ENCODE assay signal across 9 cellular contexts in genomic region chr4:68373513-68373912, GRCh38. TPM values are rescaled to one million over a fixed set of nuclear protein-coding genes. Genes with fewer than 3 reads are reported as not detected.
DNase-seq lines count a peak whose midpoint lies in the region; ATAC-seq, FAIRE-seq and TF ChIP-seq lines count a peak whose summit lies in the region.
"Had no signal": no experiment of that assay in that cellular context is flagged by ENCODE, and none has a peak within 500 bp of the region (broad histone marks: within the 10 kb centered on the region; RNA-seq: fewer than 3 reads in every experiment).

No MANE protein-coding gene starts in this region.

- H4K5ac ChIP-seq in mesendoderm (ENCODE audit: low read length): no peak overlapping the region

- intact Hi-C loops in HepG2 (cut with micrococcal nuclease; ENCODE audit: unreplicated experiment): no loop called here

- WGBS in liver: 22% methylated on average over 16 of the region's 16 CpGs
- WGBS in HepG2 (ENCODE audit: low lambda C conversion rate): 80% methylated on average over 16 of the region's 16 CpGs
- 8% methylated on average over 16 of the region's 16 CpGs for WGBS in HUES64
- WGBS in mesendoderm (ENCODE audit: extremely low coverage, insufficient coverage, low lambda C conversion rate): no CpG with 5 or more reads among the region's 16 CpGs

- no peak overlapping the region for H2BK120ac ChIP-seq in mesendoderm (ENCODE audit: low read depth, low read length)

- H4K20me1 ChIP-seq in HepG2 (ENCODE audit: insufficient read depth, low read length): no peaks in the 10 kb centered on the region

- no peak for TF ChIP-seq CTCF in liver (IDR thresholded peaks at IDR 0.05; ENCODE audit: low read depth, low read length, missing input control)
- TF ChIP-seq CTCF in HepG2 (CRISPR knock-in tag; IDR thresholded peaks at IDR 0.05): no peak

- H3K18ac ChIP-seq in mesendoderm (ENCODE audit: low read length): no peak overlapping the region

- CTCF ChIA-PET in HepG2 (lab: Yijun Ruan, JAX; ENCODE audit: low intra/inter-chr PET ratio, low total read pairs): no interaction called here

- H3K36me3 ChIP-seq in liver (ENCODE audit: control insufficient read depth in 4 of 4, insufficient read depth in 3 of 4, low read depth in 1 of 4, low read length in 3 of 4): no peaks in the 10 kb centered on the region
- H3K36me3 ChIP-seq in HepG2 (replicated peaks in 1 of 2; ENCODE audit: control insufficient read depth in 1 of 2, insufficient read depth in 2 of 2, low read length in 2 of 2): no peaks in the 10 kb centered on the region
- no peaks in the 10 kb centered on the region for H3K36me3 ChIP-seq in HUES64 (ENCODE audit: insufficient read depth, low read length)
- H3K36me3 ChIP-seq in mesendoderm (ENCODE audit: control insufficient read depth, insufficient read depth, low read length): no peaks in the 10 kb centered on the region

- H3K56ac ChIP-seq in mesendoderm (ENCODE audit: low read length): peak overlapping the region; percentile 54

- H3K27me3 ChIP-seq in liver (ENCODE audit: control insufficient read depth in 4 of 4, insufficient read depth in 4 of 4, low read length in 3 of 4): no peaks in the 10 kb centered on the region
- H3K27me3 ChIP-seq in HepG2 (ENCODE audit: control insufficient read depth in 1 of 2, insufficient read depth in 2 of 2, low read length in 2 of 2): no peaks in the 10 kb centered on the region
- H3K27me3 ChIP-seq in HUES64 (ENCODE audit: insufficient read depth, low read length): peaks cover 14% of the 10 kb centered on the region
- H3K27me3 ChIP-seq in mesendoderm (ENCODE audit: insufficient read depth, low read length, poor library complexity): no peaks in the 10 kb centered on the region

- H3K79me1 ChIP-seq in mesendoderm (ENCODE audit: low read length): no peaks in the 10 kb centered on the region

- TF ChIP-seq EP300 in HepG2 (IDR thresholded peaks at IDR 0.05; ENCODE audit: low read depth in 2 of 2, low read length in 2 of 2) (no peak), HepG2 (CRISPR knock-in tag; IDR thresholded peaks at IDR 0.05; ENCODE audit: borderline replicate concordance) (no peak)

- no peak overlapping the region for H4K8ac ChIP-seq in mesendoderm (ENCODE audit: low read depth, low read length)

- H3K4me3 ChIP-seq in liver (ENCODE audit: low read depth in 1 of 3, low read length in 3 of 3) (no peak overlapping the region), HepG2 (replicated peaks in 1 of 3; ENCODE audit: insufficient read depth in 1 of 3, low read depth in 2 of 3, low read length in 3 of 3) (no peak overlapping the region), HUES64 (ENCODE audit: low read length) (peak overlapping the region; percentile 46), mesendoderm (ENCODE audit: low read length) (no peak overlapping the region)

- no peak for DNase-seq in HepG2 (ENCODE audit: low spot score)
- DNase-seq in activated T-cell treated with anti-CD3 and anti-CD28 coated beads, Interleukin-2, amount 50 U/mL, for 1 hour: peak; percentile 60
- DNase-seq in epidermal melanocyte (ENCODE audit: insufficient read length, low spot score): peak; percentile 24
- DNase-seq in mesendoderm: peak; percentile 92
- DNase-seq in stimulated activated CD8-positive, alpha-beta memory T cell treated with anti-CD3 and anti-CD28 coated beads, Interleukin-12 subunit alpha, Interleukin-12 subunit beta, amount 100 ng/mL, for 4 hours (ENCODE audit: low read depth): peak; percentile 17
- DNase-seq in DMS79 treated with DMSO at 0.1 percent for 48 hours (lab: John Stamatoyannopoulos, UW): no peak

- in situ Hi-C loops in HepG2 (cut with HindIII; ENCODE audit: extremely low pct_ligation_motif_present, low pct_unique_long_range_greater_than_20kb): no loop called here

- BruUV-seq in HepG2 (replicated peaks; lab: Mats Ljungman, UMichigan): no TSS peak

- no peak overlapping the region for H2BK15ac ChIP-seq in mesendoderm (replicated peaks; ENCODE audit: low read depth)

- ATAC-seq in HepG2: no peak

- H2AK5ac ChIP-seq in mesendoderm (ENCODE audit: low read length): no peak overlapping the region

- H3K4ac ChIP-seq in mesendoderm (ENCODE audit: low read depth, low read length): no peak overlapping the region

- H3K4me1 ChIP-seq in liver (ENCODE audit: control insufficient read depth in 4 of 4, insufficient read depth in 4 of 4, low read length in 3 of 4) (peaks cover 0 to 9% (median 3%) of the 10 kb centered on the region in 4 donors), HepG2 (ENCODE audit: insufficient read depth, low read length) (peaks cover 12% of the 10 kb centered on the region), HUES64 (ENCODE audit: insufficient read depth, low read length) (peaks cover 38% of the 10 kb centered on the region), mesendoderm (ENCODE audit: control insufficient read depth, low read depth, low read length) (no peaks in the 10 kb centered on the region)

- H3K27ac ChIP-seq in liver (ENCODE audit: low read depth in 1 of 2, low read length in 2 of 2): no peak overlapping the region
- H3K27ac ChIP-seq in HepG2 (ENCODE audit: extremely low read length, insufficient read depth, low read length): no peak overlapping the region
- peak overlapping the region; percentile 88; the same call in 1 of the 2 replicates for H3K27ac ChIP-seq in HUES64 (ENCODE audit: low read depth, low read length)
- no peak overlapping the region for H3K27ac ChIP-seq in mesendoderm (ENCODE audit: low read depth, low read length)

- TF ChIP-seq POLR2A in HepG2 (IDR thresholded peaks at IDR 0.05; ENCODE audit: insufficient read depth in 1 of 2, low read depth in 2 of 2, low read length in 2 of 2): no peak

- H3K23ac ChIP-seq in mesendoderm (ENCODE audit: low read length): no peak overlapping the region

- POLR2A ChIA-PET in HepG2 (lab: Yijun Ruan, JAX): no interaction called here

- H2BK5ac ChIP-seq in mesendoderm (ENCODE audit: low read length): no peak overlapping the region

- TF ChIP-seq RAD21 in liver (IDR thresholded peaks at IDR 0.05) (peak in 1 of 2 donors; percentile 37), HepG2 (CRISPR knock-in tag; IDR thresholded peaks at IDR 0.05) (no peak)

- FAIRE-seq in HepG2 (lab: Jason Lieb, UNC): no peak
- FAIRE-seq: A204.1 had no signal

- no peak overlapping the region for H2AFZ ChIP-seq in HepG2 (ENCODE audit: low read length)

- H3K4me2 ChIP-seq in HepG2 (ENCODE audit: low read depth, low read length) (no peak overlapping the region), mesendoderm (ENCODE audit: low read length) (peak overlapping the region; percentile 45)

- H3K9ac ChIP-seq in liver (ENCODE audit: low read depth in 1 of 2, low read length in 2 of 2): no peak overlapping the region
- H3K9ac ChIP-seq in HepG2 (ENCODE audit: insufficient read depth, low read depth, low read length): no peak overlapping the region
- H3K9ac ChIP-seq in HUES64 (ENCODE audit: low read depth, low read length): 0 out of 2 replicates have a peak overlapping the region, but pooled peaks have one; percentile 40
- H3K9ac ChIP-seq in mesendoderm (ENCODE audit: low read length): peak overlapping the region; percentile 41

- no peaks in the 10 kb centered on the region for H3K9me3 ChIP-seq in liver (ENCODE audit: control insufficient read depth in 4 of 4, low read length in 3 of 4)
- H3K9me3 ChIP-seq in HepG2 (ENCODE audit: low read length): no peaks in the 10 kb centered on the region
- H3K9me3 ChIP-seq in HUES64 (ENCODE audit: insufficient read depth, low read depth, low read length): no peaks in the 10 kb centered on the region

- H3K79me2 ChIP-seq in HepG2 (ENCODE audit: insufficient read depth, low read length) (no peaks in the 10 kb centered on the region), mesendoderm (ENCODE audit: control insufficient read depth, insufficient read depth, low read length) (no peaks in the 10 kb centered on the region)

TF ChIP-seq in liver, 16 proteins besides CTCF, POLR2A, EP300 and RAD21:
- TF ChIP-seq HNF4G (IDR thresholded peaks at IDR 0.05) (no peak), YY1 (IDR thresholded peaks at IDR 0.05) (peak; percentile 67), GABPA (IDR thresholded peaks at IDR 0.05 in 1 of 2, conservative IDR thresholded peaks at IDR 0.05 in 1 of 2) (peak in 1 of 2 donors; percentile 31)
TF ChIP-seq in liver: peak in this region for 2.

RNA-seq across cellular contexts. Expression of gene YTHDC1, which starts 23.6 kb away (rescaled TPM):
- 10 to 100 TPM; 28.8 to 30.3 TPM for total RNA-seq in liver
- polyA plus RNA-seq in liver: 10 to 100 TPM; 15.5 to 17.0 TPM
- total RNA-seq in HepG2 (2016; rRNA removed; fragmentation: Illumina TruSeq; extraction: Trizol): 56.3 and 56.8 TPM in 2 replicates
- 1.9 and 4.4 TPM in 2 replicates for total RNA-seq in HepG2 (2016; cell fraction: cytosol; rRNA removed; fragmentation: Illumina TruSeq; extraction: Trizol; ENCODE audit: low read depth)
- 49.2 and 58.7 TPM in 2 replicates for total RNA-seq in HepG2 (2016; cell fraction: insoluble cytoplasmic fraction; rRNA removed; fragmentation: Illumina TruSeq; extraction: Trizol)
- total RNA-seq in HepG2 (2016; cell fraction: membrane; rRNA removed; fragmentation: Illumina TruSeq; extraction: Trizol): 8.4 and 10.2 TPM in 2 replicates
- 74.0 and 79.2 TPM in 2 replicates for total RNA-seq in HepG2 (2016; cell fraction: nucleus; rRNA removed; fragmentation: Illumina TruSeq; extraction: Trizol)
- polyA plus RNA-seq in HepG2 (2011; rRNA removed): 37.3 and 38.3 TPM in 2 replicates
- polyA plus RNA-seq in HepG2 (2011; cell fraction: cytosol; rRNA removed): 13.8 and 17.3 TPM in 2 replicates
- polyA plus RNA-seq in HepG2 (2011; cell fraction: nucleus; rRNA removed): 66.8 and 81.0 TPM in 2 replicates
- 48.2 and 55.5 TPM in 2 replicates for polyA plus RNA-seq in HepG2 (2012)
- polyA plus RNA-seq in HepG2 (2016; cell fraction: cytosol; fragmentation: Illumina TruSeq; extraction: Trizol; ENCODE audit: low read depth): 1.6 and 1.7 TPM in 2 replicates
- 56.1 TPM in 2 replicates for polyA plus RNA-seq in HepG2 (2016; cell fraction: insoluble cytoplasmic fraction; fragmentation: Illumina TruSeq; extraction: Trizol; ENCODE audit: low read depth)
- polyA plus RNA-seq in HepG2 (2016; cell fraction: membrane; fragmentation: Illumina TruSeq; extraction: Trizol; ENCODE audit: low read depth): 4.1 and 5.0 TPM in 2 replicates
- polyA plus RNA-seq in HepG2 (2016; cell fraction: nucleus; fragmentation: Illumina TruSeq; extraction: Trizol; ENCODE audit: insufficient read depth, low read depth): 75.1 and 77.3 TPM in 2 replicates
- 18.4 and 19.2 TPM in 2 replicates for polyA minus RNA-seq in HepG2 (2011; rRNA and poly(A)+ RNA removed; ENCODE audit: low replicate concordance)
- 12.6 and 15.7 TPM in 2 replicates for polyA minus RNA-seq in HepG2 (2011; cell fraction: cytosol; rRNA and poly(A)+ RNA removed)
- polyA minus RNA-seq in HepG2 (2011; cell fraction: nucleus; rRNA and poly(A)+ RNA removed): 222 and 253 TPM in 2 replicates
- 68.3 TPM for polyA plus RNA-seq in HUES64 (2013, experiment 1 of 2)
- polyA plus RNA-seq in HUES64 (2013, experiment 2 of 2): 72.9 TPM
- 86.3 TPM for polyA plus RNA-seq in mesendoderm (2013, experiment 1 of 2)
- polyA plus RNA-seq in mesendoderm (2013, experiment 2 of 2): 87.6 TPM

Comparison
In these comparisons a context has a peak if more than half of its experiments do, and no peak if none do; other contexts are left out.
1. H3K9ac ChIP-seq: peak in HUES64 (single experiment) and mesendoderm (single experiment); none in liver (0 of 2) and HepG2 (single experiment).
2. DNase-seq: peak in activated T-cell treated with anti-CD3 and anti-CD28 coated beads, Interleukin-2, amount 50 U/mL, for 1 hour (single experiment), epidermal melanocyte (single experiment), mesendoderm (single experiment) and stimulated activated CD8-positive, alpha-beta memory T cell treated with anti-CD3 and anti-CD28 coated beads, Interleukin-12 subunit alpha, Interleukin-12 subunit beta, amount 100 ng/mL, for 4 hours (single experiment); none in HepG2 (single experiment) and DMS79 treated with DMSO at 0.1 percent for 48 hours (single experiment).